Comparison of ENCODE assay signal across 8 cellular contexts in genomic region chr6:20409427-20409971, GRCh38. TPM values are rescaled to one million over a fixed set of nuclear protein-coding genes. Genes with fewer than 3 reads are reported as not detected.
A peak's percentile ranks its signal among the peaks of the same experiment; 100 is the strongest.
DNase-seq lines count a peak whose midpoint lies in the region; ATAC-seq and TF ChIP-seq lines count a peak whose summit lies in the region.

No MANE protein-coding gene starts in this region.

- H3K9me3 ChIP-seq in OCI-LY7 (ENCODE audit: low read length) (no peaks in the 10 kb centered on the region), mucosa of rectum (ENCODE audit: control insufficient read depth in 2 of 2, low read length in 2 of 2) (no peaks in the 10 kb centered on the region)

- H3K79me2 ChIP-seq in OCI-LY7 (ENCODE audit: insufficient read depth, low read depth, low read length): peaks cover 100% of the 10 kb centered on the region

- DNase-seq in OCI-LY7 (ENCODE audit: low spot score) (peak; percentile 47), SHP77 treated with DMSO at 0.1 percent for 48 hours (lab: John Stamatoyannopoulos, UW) (no peak), putamen (ENCODE audit: low spot score) (no peak), NCI-H526 (lab: John Stamatoyannopoulos, UW) (no peak), globus pallidus (ENCODE audit: low spot score) (no peak)

- H3K4me1 ChIP-seq in OCI-LY7 (ENCODE audit: insufficient read depth, low read length, poor library complexity, severe bottlenecking) (peaks cover 57% of the 10 kb centered on the region), mucosa of rectum (ENCODE audit: control insufficient read depth in 2 of 2, insufficient read depth in 2 of 2, low read length in 2 of 2) (peaks cover 2 to 3% of the 10 kb centered on the region in 2 donors)

- peak overlapping the region; percentile 62 for H3K27ac ChIP-seq in OCI-LY7 (ENCODE audit: low read depth, low read length, poor library complexity, severe bottlenecking)
- peak overlapping the region; percentile 5 to 25 for H3K27ac ChIP-seq in mucosa of rectum (ENCODE audit: low read depth in 2 of 2, low read length in 2 of 2)

- BruUV-seq in OCI-LY7 (replicated peaks; lab: Mats Ljungman, UMichigan): no TSS peak

- H3K9ac ChIP-seq in mucosa of rectum (ENCODE audit: low read depth in 1 of 2, low read length in 2 of 2): no peak overlapping the region

- H2AFZ ChIP-seq in OCI-LY7 (ENCODE audit: low read length): no peak overlapping the region

- H3K4me3 ChIP-seq in OCI-LY7 (ENCODE audit: low read depth, low read length, poor library complexity, severe bottlenecking) (peak overlapping the region; percentile 32), mucosa of rectum (ENCODE audit: low read length in 2 of 2) (peak overlapping the region in 1 of 2 donors; percentile 26)

- H3K4me2 ChIP-seq in OCI-LY7 (ENCODE audit: low read length): peak overlapping the region; percentile 66

- peaks cover 82% of the 10 kb centered on the region; the same call in 1 of the 2 replicates for H4K20me1 ChIP-seq in OCI-LY7 (ENCODE audit: insufficient read depth, low read length)

- CTCF ChIA-PET in OCI-LY7 (lab: Charles Lee; ENCODE audit: unreplicated experiment): no interaction called here

- POLR2A ChIA-PET in OCI-LY7 (lab: Charles Lee): interaction anchor here (0.6 to 1.3 kb wide), 3 partner anchors 9 to 212 kb away, joined by 3 to 5 read pairs (median 3); no protein-coding TSS in a partner anchor

- TF ChIP-seq CTCF in OCI-LY7 (conservative IDR thresholded peaks at IDR 0.05; ENCODE audit: low read length): no peak

- peaks cover 98% of the 10 kb centered on the region for H3K36me3 ChIP-seq in OCI-LY7 (ENCODE audit: insufficient read depth, low read length)
- no peaks in the 10 kb centered on the region for H3K36me3 ChIP-seq in mucosa of rectum (ENCODE audit: control insufficient read depth in 2 of 2, insufficient read depth in 2 of 2, low read length in 2 of 2)

- ATAC-seq in GM18867 (IDR thresholded peaks at IDR 0.05; ENCODE audit: unreplicated experiment) (peak; percentile 92), HG02610 (IDR thresholded peaks at IDR 0.05; ENCODE audit: unreplicated experiment) (peak; percentile 96)

- no peaks in the 10 kb centered on the region for H3K9me2 ChIP-seq in OCI-LY7 (ENCODE audit: insufficient read depth, low read length)

- H3K27me3 ChIP-seq in mucosa of rectum (ENCODE audit: control insufficient read depth in 2 of 2, insufficient read depth in 2 of 2, low read length in 2 of 2): no peaks in the 10 kb centered on the region

- intact Hi-C loops in OCI-LY7 (cut with micrococcal nuclease; ENCODE audit: unreplicated experiment): no loop called here

RNA-seq across cellular contexts. Expression of gene E2F3, which starts 7.8 kb away (rescaled TPM):
- total RNA-seq in OCI-LY7 (2014; rRNA removed; shearing (Covaris generic)): 12.2 and 12.4 TPM in 2 replicates
- 27.7 and 31.2 TPM in 2 replicates for total RNA-seq in OCI-LY7 (2022)
